Comparison of ENCODE assay signal across 1 cellular context in the genomic region with DNA sequence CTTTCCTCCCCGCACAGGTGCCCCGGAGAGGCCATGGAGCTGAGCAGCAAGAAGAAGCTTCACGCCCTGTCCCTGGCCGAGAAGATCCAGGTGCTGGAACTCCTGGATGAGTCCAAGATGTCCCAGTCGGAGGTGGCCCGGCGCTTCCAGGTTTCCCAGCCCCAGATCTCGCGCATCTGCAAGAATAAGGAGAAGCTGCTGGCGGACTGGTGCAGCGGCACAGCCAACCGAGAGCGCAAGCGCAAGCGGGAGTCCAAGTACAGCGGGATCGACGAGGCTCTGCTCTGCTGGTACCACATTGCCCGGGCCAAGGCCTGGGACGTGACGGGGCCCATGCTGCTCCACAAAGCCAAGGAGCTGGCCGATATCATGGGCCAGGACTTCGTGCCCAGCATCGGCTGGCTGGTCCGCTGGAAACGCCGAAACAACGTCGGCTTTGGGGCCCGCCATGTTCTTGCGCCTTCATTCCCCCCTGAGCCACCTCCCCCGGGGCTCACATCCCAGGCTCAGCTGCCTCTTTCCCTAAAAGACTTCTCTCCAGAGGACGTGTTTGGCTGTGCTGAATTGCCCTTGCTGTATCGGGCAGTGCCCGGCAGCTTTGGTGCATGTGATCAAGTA.
TF ChIP-seq lines count a peak whose summit lies in the region.

No MANE protein-coding gene starts in this region.

TF ChIP-seq in K562, 482 proteins besides CTCF, POLR2A, EP300 and RAD21 (continued from another document and continues in another):
- TF ChIP-seq, protein P1, sequence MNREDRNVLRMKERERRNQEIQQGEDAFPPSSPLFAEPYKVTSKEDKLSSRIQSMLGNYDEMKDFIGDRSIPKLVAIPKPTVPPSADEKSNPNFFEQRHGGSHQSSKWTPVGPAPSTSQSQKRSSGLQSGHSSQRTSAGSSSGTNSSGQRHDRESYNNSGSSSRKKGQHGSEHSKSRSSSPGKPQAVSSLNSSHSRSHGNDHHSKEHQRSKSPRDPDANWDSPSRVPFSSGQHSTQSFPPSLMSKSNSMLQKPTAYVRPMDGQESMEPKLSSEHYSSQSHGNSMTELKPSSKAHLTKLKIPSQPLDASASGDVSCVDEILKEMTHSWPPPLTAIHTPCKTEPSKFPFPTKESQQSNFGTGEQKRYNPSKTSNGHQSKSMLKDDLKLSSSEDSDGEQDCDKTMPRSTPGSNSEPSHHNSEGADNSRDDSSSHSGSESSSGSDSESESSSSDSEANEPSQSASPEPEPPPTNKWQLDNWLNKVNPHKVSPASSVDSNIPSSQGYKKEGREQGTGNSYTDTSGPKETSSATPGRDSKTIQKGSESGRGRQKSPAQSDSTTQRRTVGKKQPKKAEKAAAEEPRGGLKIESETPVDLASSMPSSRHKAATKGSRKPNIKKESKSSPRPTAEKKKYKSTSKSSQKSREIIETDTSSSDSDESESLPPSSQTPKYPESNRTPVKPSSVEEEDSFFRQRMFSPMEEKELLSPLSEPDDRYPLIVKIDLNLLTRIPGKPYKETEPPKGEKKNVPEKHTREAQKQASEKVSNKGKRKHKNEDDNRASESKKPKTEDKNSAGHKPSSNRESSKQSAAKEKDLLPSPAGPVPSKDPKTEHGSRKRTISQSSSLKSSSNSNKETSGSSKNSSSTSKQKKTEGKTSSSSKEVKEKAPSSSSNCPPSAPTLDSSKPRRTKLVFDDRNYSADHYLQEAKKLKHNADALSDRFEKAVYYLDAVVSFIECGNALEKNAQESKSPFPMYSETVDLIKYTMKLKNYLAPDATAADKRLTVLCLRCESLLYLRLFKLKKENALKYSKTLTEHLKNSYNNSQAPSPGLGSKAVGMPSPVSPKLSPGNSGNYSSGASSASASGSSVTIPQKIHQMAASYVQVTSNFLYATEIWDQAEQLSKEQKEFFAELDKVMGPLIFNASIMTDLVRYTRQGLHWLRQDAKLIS (CRISPR knock-in tag; IDR thresholded peaks at IDR 0.05), result no peak
- TF ChIP-seq, protein P2, sequence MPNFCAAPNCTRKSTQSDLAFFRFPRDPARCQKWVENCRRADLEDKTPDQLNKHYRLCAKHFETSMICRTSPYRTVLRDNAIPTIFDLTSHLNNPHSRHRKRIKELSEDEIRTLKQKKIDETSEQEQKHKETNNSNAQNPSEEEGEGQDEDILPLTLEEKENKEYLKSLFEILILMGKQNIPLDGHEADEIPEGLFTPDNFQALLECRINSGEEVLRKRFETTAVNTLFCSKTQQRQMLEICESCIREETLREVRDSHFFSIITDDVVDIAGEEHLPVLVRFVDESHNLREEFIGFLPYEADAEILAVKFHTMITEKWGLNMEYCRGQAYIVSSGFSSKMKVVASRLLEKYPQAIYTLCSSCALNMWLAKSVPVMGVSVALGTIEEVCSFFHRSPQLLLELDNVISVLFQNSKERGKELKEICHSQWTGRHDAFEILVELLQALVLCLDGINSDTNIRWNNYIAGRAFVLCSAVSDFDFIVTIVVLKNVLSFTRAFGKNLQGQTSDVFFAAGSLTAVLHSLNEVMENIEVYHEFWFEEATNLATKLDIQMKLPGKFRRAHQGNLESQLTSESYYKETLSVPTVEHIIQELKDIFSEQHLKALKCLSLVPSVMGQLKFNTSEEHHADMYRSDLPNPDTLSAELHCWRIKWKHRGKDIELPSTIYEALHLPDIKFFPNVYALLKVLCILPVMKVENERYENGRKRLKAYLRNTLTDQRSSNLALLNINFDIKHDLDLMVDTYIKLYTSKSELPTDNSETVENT (CRISPR knock-in tag; IDR thresholded peaks at IDR 0.05), result no peak
- TF ChIP-seq RAD51 (IDR thresholded peaks at IDR 0.05; ENCODE audit: borderline replicate concordance, low read depth), result no peak
- no peak for TF ChIP-seq ZNF589 (CRISPR knock-in tag; IDR thresholded peaks at IDR 0.05; ENCODE audit: low read depth)
- TF ChIP-seq NBN (IDR thresholded peaks at IDR 0.05; ENCODE audit: low read depth), result no peak
- no peak for TF ChIP-seq ZNF253 (CRISPR knock-in tag; conservative IDR thresholded peaks at IDR 0.05)
- TF ChIP-seq SMAD2 (IDR thresholded peaks at IDR 0.05; ENCODE audit: low read depth, low read length), result no peak
- no peak for TF ChIP-seq CHCHD3 (CRISPR knock-in tag; IDR thresholded peaks at IDR 0.05)
- TF ChIP-seq NCOA2 (IDR thresholded peaks at IDR 0.05; ENCODE audit: partially characterized antibody in 2 of 2), result no peak
- TF ChIP-seq, protein P3, sequence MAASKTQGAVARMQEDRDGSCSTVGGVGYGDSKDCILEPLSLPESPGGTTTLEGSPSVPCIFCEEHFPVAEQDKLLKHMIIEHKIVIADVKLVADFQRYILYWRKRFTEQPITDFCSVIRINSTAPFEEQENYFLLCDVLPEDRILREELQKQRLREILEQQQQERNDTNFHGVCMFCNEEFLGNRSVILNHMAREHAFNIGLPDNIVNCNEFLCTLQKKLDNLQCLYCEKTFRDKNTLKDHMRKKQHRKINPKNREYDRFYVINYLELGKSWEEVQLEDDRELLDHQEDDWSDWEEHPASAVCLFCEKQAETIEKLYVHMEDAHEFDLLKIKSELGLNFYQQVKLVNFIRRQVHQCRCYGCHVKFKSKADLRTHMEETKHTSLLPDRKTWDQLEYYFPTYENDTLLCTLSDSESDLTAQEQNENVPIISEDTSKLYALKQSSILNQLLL (CRISPR knock-in tag; IDR thresholded peaks at IDR 0.05; ENCODE audit: borderline replicate concordance), result no peak
- TF ChIP-seq, protein P4, sequence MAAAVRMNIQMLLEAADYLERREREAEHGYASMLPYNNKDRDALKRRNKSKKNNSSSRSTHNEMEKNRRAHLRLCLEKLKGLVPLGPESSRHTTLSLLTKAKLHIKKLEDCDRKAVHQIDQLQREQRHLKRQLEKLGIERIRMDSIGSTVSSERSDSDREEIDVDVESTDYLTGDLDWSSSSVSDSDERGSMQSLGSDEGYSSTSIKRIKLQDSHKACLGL (CRISPR knock-in tag; IDR thresholded peaks at IDR 0.05; ENCODE audit: borderline replicate concordance, poor library complexity, severe bottlenecking), result no peak
- TF ChIP-seq ZNF3 (CRISPR knock-in tag; IDR thresholded peaks at IDR 0.05), result no peak
- no peak for TF ChIP-seq SOX6 (IDR thresholded peaks at IDR 0.05)
- no peak for TF ChIP-seq NCOA1 (IDR thresholded peaks at IDR 0.05; ENCODE audit: low read depth)
- TF ChIP-seq, protein P5, sequence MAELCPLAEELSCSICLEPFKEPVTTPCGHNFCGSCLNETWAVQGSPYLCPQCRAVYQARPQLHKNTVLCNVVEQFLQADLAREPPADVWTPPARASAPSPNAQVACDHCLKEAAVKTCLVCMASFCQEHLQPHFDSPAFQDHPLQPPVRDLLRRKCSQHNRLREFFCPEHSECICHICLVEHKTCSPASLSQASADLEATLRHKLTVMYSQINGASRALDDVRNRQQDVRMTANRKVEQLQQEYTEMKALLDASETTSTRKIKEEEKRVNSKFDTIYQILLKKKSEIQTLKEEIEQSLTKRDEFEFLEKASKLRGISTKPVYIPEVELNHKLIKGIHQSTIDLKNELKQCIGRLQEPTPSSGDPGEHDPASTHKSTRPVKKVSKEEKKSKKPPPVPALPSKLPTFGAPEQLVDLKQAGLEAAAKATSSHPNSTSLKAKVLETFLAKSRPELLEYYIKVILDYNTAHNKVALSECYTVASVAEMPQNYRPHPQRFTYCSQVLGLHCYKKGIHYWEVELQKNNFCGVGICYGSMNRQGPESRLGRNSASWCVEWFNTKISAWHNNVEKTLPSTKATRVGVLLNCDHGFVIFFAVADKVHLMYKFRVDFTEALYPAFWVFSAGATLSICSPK (IDR thresholded peaks at IDR 0.05; ENCODE audit: borderline replicate concordance), result no peak
- TF ChIP-seq NR2C2 (CRISPR knock-in tag; IDR thresholded peaks at IDR 0.05), result peak; percentile 30; the same call in 1 of the 2 replicates
- no peak for TF ChIP-seq NR2C2 (tag; IDR thresholded peaks at IDR 0.05)
- TF ChIP-seq, protein P6, sequence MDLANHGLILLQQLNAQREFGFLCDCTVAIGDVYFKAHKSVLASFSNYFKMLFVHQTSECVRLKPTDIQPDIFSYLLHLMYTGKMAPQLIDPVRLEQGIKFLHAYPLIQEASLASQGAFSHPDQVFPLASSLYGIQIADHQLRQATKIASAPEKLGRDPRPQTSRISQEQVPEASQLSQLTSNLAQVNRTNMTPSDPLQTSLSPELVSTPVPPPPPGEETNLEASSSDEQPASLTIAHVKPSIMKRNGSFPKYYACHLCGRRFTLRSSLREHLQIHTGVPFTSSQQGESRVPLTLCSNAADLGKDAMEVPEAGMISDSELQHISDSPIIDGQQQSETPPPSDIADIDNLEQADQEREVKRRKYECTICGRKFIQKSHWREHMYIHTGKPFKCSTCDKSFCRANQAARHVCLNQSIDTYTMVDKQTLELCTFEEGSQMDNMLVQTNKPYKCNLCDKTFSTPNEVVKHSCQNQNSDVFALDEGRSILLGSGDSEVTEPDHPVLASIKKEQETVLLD (IDR thresholded peaks at IDR 0.05), result no peak
- TF ChIP-seq CREB1 (IDR thresholded peaks at IDR 0.05), result no peak
- no peak for TF ChIP-seq CREB1 (CRISPR knock-in tag; IDR thresholded peaks at IDR 0.05)
- no peak for TF ChIP-seq CC2D1A (IDR thresholded peaks at IDR 0.05)
- TF ChIP-seq XRCC4 (IDR thresholded peaks at IDR 0.05; ENCODE audit: extremely low read depth, insufficient read depth, insufficient read length), result no peak
- no peak for TF ChIP-seq NCOA6 (IDR thresholded peaks at IDR 0.05)
- peak; percentile 45; the same call in 1 of the 2 replicates for TF ChIP-seq SMAD4 (CRISPR knock-in tag; conservative IDR thresholded peaks at IDR 0.05)
- TF ChIP-seq SIX5 (IDR thresholded peaks at IDR 0.05; ENCODE audit: borderline replicate concordance in 1 of 2, insufficient read depth in 1 of 2, low read depth in 1 of 2, low read length in 2 of 2), result no peak
- no peak for TF ChIP-seq GABPB2 (CRISPR knock-in tag; conservative IDR thresholded peaks at IDR 0.05)
- TF ChIP-seq, protein P7, sequence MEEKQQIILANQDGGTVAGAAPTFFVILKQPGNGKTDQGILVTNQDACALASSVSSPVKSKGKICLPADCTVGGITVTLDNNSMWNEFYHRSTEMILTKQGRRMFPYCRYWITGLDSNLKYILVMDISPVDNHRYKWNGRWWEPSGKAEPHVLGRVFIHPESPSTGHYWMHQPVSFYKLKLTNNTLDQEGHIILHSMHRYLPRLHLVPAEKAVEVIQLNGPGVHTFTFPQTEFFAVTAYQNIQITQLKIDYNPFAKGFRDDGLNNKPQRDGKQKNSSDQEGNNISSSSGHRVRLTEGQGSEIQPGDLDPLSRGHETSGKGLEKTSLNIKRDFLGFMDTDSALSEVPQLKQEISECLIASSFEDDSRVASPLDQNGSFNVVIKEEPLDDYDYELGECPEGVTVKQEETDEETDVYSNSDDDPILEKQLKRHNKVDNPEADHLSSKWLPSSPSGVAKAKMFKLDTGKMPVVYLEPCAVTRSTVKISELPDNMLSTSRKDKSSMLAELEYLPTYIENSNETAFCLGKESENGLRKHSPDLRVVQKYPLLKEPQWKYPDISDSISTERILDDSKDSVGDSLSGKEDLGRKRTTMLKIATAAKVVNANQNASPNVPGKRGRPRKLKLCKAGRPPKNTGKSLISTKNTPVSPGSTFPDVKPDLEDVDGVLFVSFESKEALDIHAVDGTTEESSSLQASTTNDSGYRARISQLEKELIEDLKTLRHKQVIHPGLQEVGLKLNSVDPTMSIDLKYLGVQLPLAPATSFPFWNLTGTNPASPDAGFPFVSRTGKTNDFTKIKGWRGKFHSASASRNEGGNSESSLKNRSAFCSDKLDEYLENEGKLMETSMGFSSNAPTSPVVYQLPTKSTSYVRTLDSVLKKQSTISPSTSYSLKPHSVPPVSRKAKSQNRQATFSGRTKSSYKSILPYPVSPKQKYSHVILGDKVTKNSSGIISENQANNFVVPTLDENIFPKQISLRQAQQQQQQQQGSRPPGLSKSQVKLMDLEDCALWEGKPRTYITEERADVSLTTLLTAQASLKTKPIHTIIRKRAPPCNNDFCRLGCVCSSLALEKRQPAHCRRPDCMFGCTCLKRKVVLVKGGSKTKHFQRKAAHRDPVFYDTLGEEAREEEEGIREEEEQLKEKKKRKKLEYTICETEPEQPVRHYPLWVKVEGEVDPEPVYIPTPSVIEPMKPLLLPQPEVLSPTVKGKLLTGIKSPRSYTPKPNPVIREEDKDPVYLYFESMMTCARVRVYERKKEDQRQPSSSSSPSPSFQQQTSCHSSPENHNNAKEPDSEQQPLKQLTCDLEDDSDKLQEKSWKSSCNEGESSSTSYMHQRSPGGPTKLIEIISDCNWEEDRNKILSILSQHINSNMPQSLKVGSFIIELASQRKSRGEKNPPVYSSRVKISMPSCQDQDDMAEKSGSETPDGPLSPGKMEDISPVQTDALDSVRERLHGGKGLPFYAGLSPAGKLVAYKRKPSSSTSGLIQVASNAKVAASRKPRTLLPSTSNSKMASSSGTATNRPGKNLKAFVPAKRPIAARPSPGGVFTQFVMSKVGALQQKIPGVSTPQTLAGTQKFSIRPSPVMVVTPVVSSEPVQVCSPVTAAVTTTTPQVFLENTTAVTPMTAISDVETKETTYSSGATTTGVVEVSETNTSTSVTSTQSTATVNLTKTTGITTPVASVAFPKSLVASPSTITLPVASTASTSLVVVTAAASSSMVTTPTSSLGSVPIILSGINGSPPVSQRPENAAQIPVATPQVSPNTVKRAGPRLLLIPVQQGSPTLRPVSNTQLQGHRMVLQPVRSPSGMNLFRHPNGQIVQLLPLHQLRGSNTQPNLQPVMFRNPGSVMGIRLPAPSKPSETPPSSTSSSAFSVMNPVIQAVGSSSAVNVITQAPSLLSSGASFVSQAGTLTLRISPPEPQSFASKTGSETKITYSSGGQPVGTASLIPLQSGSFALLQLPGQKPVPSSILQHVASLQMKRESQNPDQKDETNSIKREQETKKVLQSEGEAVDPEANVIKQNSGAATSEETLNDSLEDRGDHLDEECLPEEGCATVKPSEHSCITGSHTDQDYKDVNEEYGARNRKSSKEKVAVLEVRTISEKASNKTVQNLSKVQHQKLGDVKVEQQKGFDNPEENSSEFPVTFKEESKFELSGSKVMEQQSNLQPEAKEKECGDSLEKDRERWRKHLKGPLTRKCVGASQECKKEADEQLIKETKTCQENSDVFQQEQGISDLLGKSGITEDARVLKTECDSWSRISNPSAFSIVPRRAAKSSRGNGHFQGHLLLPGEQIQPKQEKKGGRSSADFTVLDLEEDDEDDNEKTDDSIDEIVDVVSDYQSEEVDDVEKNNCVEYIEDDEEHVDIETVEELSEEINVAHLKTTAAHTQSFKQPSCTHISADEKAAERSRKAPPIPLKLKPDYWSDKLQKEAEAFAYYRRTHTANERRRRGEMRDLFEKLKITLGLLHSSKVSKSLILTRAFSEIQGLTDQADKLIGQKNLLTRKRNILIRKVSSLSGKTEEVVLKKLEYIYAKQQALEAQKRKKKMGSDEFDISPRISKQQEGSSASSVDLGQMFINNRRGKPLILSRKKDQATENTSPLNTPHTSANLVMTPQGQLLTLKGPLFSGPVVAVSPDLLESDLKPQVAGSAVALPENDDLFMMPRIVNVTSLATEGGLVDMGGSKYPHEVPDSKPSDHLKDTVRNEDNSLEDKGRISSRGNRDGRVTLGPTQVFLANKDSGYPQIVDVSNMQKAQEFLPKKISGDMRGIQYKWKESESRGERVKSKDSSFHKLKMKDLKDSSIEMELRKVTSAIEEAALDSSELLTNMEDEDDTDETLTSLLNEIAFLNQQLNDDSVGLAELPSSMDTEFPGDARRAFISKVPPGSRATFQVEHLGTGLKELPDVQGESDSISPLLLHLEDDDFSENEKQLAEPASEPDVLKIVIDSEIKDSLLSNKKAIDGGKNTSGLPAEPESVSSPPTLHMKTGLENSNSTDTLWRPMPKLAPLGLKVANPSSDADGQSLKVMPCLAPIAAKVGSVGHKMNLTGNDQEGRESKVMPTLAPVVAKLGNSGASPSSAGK (IDR thresholded peaks at IDR 0.05), result no peak
- TF ChIP-seq CTBP1 (IDR thresholded peaks at IDR 0.05; ENCODE audit: borderline replicate concordance), result peak; percentile 31; the same call in 1 of the 2 replicates
- TF ChIP-seq, protein P8, sequence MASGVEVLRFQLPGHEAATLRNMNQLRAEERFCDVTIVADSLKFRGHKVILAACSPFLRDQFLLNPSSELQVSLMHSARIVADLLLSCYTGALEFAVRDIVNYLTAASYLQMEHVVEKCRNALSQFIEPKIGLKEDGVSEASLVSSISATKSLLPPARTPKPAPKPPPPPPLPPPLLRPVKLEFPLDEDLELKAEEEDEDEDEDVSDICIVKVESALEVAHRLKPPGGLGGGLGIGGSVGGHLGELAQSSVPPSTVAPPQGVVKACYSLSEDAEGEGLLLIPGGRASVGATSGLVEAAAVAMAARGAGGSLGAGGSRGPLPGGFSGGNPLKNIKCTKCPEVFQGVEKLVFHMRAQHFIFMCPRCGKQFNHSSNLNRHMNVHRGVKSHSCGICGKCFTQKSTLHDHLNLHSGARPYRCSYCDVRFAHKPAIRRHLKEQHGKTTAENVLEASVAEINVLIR (CRISPR knock-in tag; IDR thresholded peaks at IDR 0.05), result no peak
